Comparison of ENCODE assay signal across 30 cellular contexts in the genomic region with DNA sequence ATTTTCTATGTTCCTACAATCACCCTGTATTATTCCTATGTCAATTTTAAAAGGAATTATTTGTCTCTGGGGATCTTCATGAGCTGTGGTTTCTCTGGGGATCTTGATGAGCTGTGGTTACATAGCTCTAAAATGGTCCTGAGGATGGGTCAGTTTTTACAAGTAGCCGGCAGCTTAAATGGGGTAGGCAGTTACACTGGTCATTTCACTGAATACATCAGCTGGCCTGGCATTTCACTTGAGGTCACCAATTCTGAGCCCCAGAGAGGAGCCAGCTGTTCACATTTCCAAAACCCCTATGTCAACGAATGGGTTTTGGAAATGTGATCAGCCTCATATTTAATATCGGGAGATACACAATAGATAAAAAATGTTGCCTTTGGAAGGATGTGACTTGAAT.
"Had no signal": no experiment of that assay in that cellular context is flagged by ENCODE, and none has a peak within 500 bp of the region (broad histone marks: within the 10 kb centered on the region; RNA-seq: fewer than 3 reads in every experiment).

No MANE protein-coding gene starts in this region.

- H3K4me3 Mint-ChIP-seq: immature natural killer cell; naive thymus-derived CD8-positive, alpha-beta T cell; nephron; neural crest cell; stimulated activated naive B cell treated with anti-CD40 and anti-IgM and Interleukin-4, amounts not matched to agents 10 μg/mL and 1 μg/mL and 100 μg/mL, for 72 hours had no signal

- H3K27me3 ChIP-seq: left lung, pancreas, stomach, testis, thyroid gland, transverse colon, upper lobe of left lung, vagina had no signal

- H3K4me1 ChIP-seq: lower lobe of right lung, prostate gland, testis, upper lobe of left lung, vagina had no signal

- H3K27ac ChIP-seq: left lung, lower lobe of right lung, pancreas, prostate gland, skin epidermis, stomach, testis, thyroid gland, transverse colon, upper lobe of left lung, vagina had no signal

- H3K36me3 Mint-ChIP-seq: naive thymus-derived CD8-positive, alpha-beta T cell; stimulated activated naive B cell treated with anti-CD40 and anti-IgM and Interleukin-4, amounts not matched to agents 10 μg/mL and 1 μg/mL and 100 μg/mL, for 72 hours had no signal

- H3K9me3 ChIP-seq: left lung, lower lobe of right lung, pancreas, prostate gland, stomach, testis, thyroid gland, transverse colon, upper lobe of left lung, vagina had no signal

- H3K4me3 ChIP-seq: left lung, lower lobe of right lung, pancreas, prostate gland, skin epidermis, stomach, testis, thyroid gland, transverse colon, upper lobe of left lung, vagina had no signal

- H3K36me3 ChIP-seq: left lung, lower lobe of right lung, pancreas, prostate gland, stomach, thyroid gland, transverse colon, upper lobe of left lung, vagina had no signal

- ATAC-seq: left colon; left lung; lower lobe of right lung; naive thymus-derived CD8-positive, alpha-beta T cell; pancreas; right cardiac atrium; stimulated activated naive B cell treated with anti-CD40 and anti-IgM and Interleukin-4, amounts not matched to agents 10 μg/mL and 1 μg/mL and 100 μg/mL, for 72 hours; stimulated activated naive CD8-positive, alpha-beta T cell treated with anti-CD3 and anti-CD28 coated beads, Interleukin-15, Interleukin-2, amounts not matched to agents 100 U/mL and 50 U/mL, for 24 hours had no signal

- H3K27ac Mint-ChIP-seq: immature natural killer cell; naive thymus-derived CD8-positive, alpha-beta T cell; nephron; stimulated activated naive B cell treated with anti-CD40 and anti-IgM and Interleukin-4, amounts not matched to agents 10 μg/mL and 1 μg/mL and 100 μg/mL, for 72 hours had no signal

- H3K27me3 Mint-ChIP-seq: naive thymus-derived CD8-positive, alpha-beta T cell; stimulated activated naive B cell treated with anti-CD40 and anti-IgM and Interleukin-4, amounts not matched to agents 10 μg/mL and 1 μg/mL and 100 μg/mL, for 72 hours had no signal

- H3K4me1 Mint-ChIP-seq: immature natural killer cell; naive thymus-derived CD8-positive, alpha-beta T cell; stimulated activated naive B cell treated with anti-CD40 and anti-IgM and Interleukin-4, amounts not matched to agents 10 μg/mL and 1 μg/mL and 100 μg/mL, for 72 hours had no signal

- DNase-seq: hypothalamus; immature natural killer cell; kidney; left colon; left lung; lower lobe of right lung; mammary epithelial cell; mesenchymal stem cell; naive thymus-derived CD8-positive, alpha-beta T cell; nucleus accumbens; pancreas; posterior cingulate gyrus; retina; right cardiac atrium; stimulated activated CD4-positive, alpha-beta T cell treated with anti-CD3 and anti-CD28 coated beads, Interleukin-12 subunit alpha, Interleukin-12 subunit beta, amount 100 ng/mL, for 4 hours; stimulated activated CD4-positive, alpha-beta T cell treated with anti-CD3 and anti-CD28 coated beads, Interleukin-15, amount 100 ng/mL, for 24 hours; stimulated activated CD4-positive, alpha-beta T cell treated with anti-CD3 and anti-CD28 coated beads, Interleukin-2, amount 100 ng/mL, for 24 hours; stimulated activated CD4-positive, alpha-beta T cell treated with anti-CD3 and anti-CD28 coated beads, Interleukin-4, amount 100 ng/mL, for 1 hour; stimulated activated naive B cell treated with anti-CD40 and anti-IgM and Interleukin-4, amounts not matched to agents 10 μg/mL and 1 μg/mL and 100 μg/mL, for 72 hours; stimulated activated naive CD8-positive, alpha-beta T cell treated with anti-CD3 and anti-CD28 coated beads, Interleukin-15, Interleukin-2, amounts not matched to agents 100 U/mL and 50 U/mL, for 24 hours; stomach; testis; thyroid gland; transverse colon; upper lobe of left lung had no signal

- H3K9me3 Mint-ChIP-seq: nephron; neural crest cell; stimulated activated naive B cell treated with anti-CD40 and anti-IgM and Interleukin-4, amounts not matched to agents 10 μg/mL and 1 μg/mL and 100 μg/mL, for 72 hours had no signal
